Comparison of ENCODE assay signal across 2 cellular contexts in genomic region chr1:143943319-143943978, GRCh38. TPM values are rescaled to one million over a fixed set of nuclear protein-coding genes. Genes with fewer than 3 reads are reported as not detected.
"Had no signal": no experiment of that assay in that cellular context is flagged by ENCODE, and none has a peak within 500 bp of the region (broad histone marks: within the 10 kb centered on the region; RNA-seq: fewer than 3 reads in every experiment).

No MANE protein-coding gene starts in this region.

RNA-seq across cellular contexts. Expression of gene FAM72C, which starts 28.3 kb away (rescaled TPM):
- total RNA-seq: skeletal muscle tissue, temporal lobe had no signal
